Comparison of ENCODE assay signal across 1 cellular context in the genomic region with DNA sequence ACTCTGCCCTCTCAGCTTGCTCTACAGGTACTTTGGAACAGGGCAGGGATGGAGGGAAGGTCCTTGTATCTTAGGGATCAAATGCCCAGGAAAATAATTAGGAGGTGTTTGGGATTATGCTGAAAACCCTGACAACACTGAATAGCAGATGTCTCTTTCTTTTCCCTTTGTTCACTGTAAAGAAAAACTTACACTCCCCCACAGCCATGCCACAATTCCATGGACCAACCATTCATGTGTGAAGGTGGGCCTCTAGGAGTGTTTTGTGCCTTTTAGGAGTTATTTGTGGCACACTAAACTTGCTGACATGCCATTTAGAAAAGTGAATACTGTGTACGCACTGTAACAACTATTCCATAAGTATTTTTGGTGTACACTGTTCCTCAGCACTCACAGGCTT.
TF ChIP-seq lines count a peak whose summit lies in the region.

No MANE protein-coding gene starts in this region.

TF ChIP-seq in HCT116, 20 proteins besides CTCF, POLR2A, EP300 and RAD21 (continued from another document):
- no peak for TF ChIP-seq ZBTB33 (IDR thresholded peaks at IDR 0.05; ENCODE audit: extremely low read depth, insufficient replicate concordance, low read length)
